Comparison of ENCODE assay signal across 22 cellular contexts in the genomic region with DNA sequence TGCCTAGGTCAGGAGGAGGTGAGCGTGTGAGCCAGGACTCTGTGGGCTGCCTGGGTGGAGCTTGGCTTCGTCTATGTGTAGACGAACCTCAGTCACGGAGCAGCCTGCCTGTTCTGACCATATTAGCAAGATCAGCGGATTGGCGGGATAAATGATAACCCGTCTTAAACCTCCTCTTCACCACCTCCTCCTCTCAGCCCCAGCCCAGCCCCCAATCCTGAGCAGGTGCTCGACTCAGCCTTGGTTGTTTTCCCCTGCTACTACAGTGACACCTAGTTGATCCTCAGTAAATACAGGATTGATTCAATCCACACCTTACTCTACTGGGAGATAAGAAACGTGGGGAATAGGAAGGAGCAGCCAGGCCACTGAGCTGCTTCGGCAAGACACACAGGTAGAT.
"Had no signal": no experiment of that assay in that cellular context is flagged by ENCODE, and none has a peak within 500 bp of the region (broad histone marks: within the 10 kb centered on the region; RNA-seq: fewer than 3 reads in every experiment).

No MANE protein-coding gene starts in this region.

- H3K27me3 ChIP-seq: brain microvascular endothelial cell, foreskin keratinocyte, hepatocyte, transverse colon, uterus had no signal

- H3K36me3 Mint-ChIP-seq: activated CD4-positive, alpha-beta memory T cell treated with anti-CD3 and anti-CD28 coated beads for 36 hours; mesothelial cell of epicardium had no signal

- H3K4me3 ChIP-seq: dorsolateral prefrontal cortex, hepatocyte, lung, smooth muscle cell, suprapubic skin, transverse colon, uterus had no signal

- H3K4me1 Mint-ChIP-seq: activated T-helper 17 cell treated with anti-CD3 and anti-CD28 coated beads, Interleukin-2, amount 50 U/mL, for 72 hours; stimulated activated naive CD8-positive, alpha-beta T cell treated with anti-CD3 and anti-CD28 coated beads, Interleukin-15, amount 100 ng/mL, for 72 hours had no signal

- H3K4me1 ChIP-seq: foreskin keratinocyte, suprapubic skin, transverse colon, uterus had no signal

- H3K27ac Mint-ChIP-seq: activated CD4-positive, alpha-beta memory T cell treated with anti-CD3 and anti-CD28 coated beads for 36 hours; activated T-helper 17 cell treated with anti-CD3 and anti-CD28 coated beads, Interleukin-2, amount 50 U/mL, for 72 hours; mesothelial cell of epicardium; nephron; stimulated activated naive CD8-positive, alpha-beta T cell treated with anti-CD3 and anti-CD28 coated beads, Interleukin-15, amount 100 ng/mL, for 72 hours had no signal

- H3K4me3 Mint-ChIP-seq: activated CD4-positive, alpha-beta memory T cell treated with anti-CD3 and anti-CD28 coated beads for 36 hours; activated T-helper 17 cell treated with anti-CD3 and anti-CD28 coated beads, Interleukin-2, amount 50 U/mL, for 72 hours; mesothelial cell of epicardium; nephron; stimulated activated naive CD8-positive, alpha-beta T cell treated with anti-CD3 and anti-CD28 coated beads, Interleukin-15, amount 100 ng/mL, for 72 hours had no signal

- H3K27ac ChIP-seq: brain microvascular endothelial cell, dorsolateral prefrontal cortex, foreskin keratinocyte, hepatocyte, suprapubic skin, transverse colon, uterus, VCaP had no signal

- H3K9me3 Mint-ChIP-seq: activated CD4-positive, alpha-beta memory T cell treated with anti-CD3 and anti-CD28 coated beads for 36 hours; nephron; stimulated activated naive CD8-positive, alpha-beta T cell treated with anti-CD3 and anti-CD28 coated beads, Interleukin-15, amount 100 ng/mL, for 72 hours had no signal

- H3K27me3 Mint-ChIP-seq: activated CD4-positive, alpha-beta memory T cell treated with anti-CD3 and anti-CD28 coated beads for 36 hours; stimulated activated naive CD8-positive, alpha-beta T cell treated with anti-CD3 and anti-CD28 coated beads, Interleukin-15, amount 100 ng/mL, for 72 hours had no signal

- ATAC-seq: activated T-helper 17 cell treated with anti-CD3 and anti-CD28 coated beads, Interleukin-2, amount 50 U/mL, for 72 hours; foreskin keratinocyte; left lobe of liver; sciatic nerve; stimulated activated naive CD8-positive, alpha-beta T cell treated with anti-CD3 and anti-CD28 coated beads, Interleukin-15, amount 100 ng/mL, for 72 hours had no signal

- H3K36me3 ChIP-seq: brain microvascular endothelial cell, suprapubic skin, transverse colon, uterus had no signal

- DNase-seq: activated CD4-positive, alpha-beta memory T cell treated with anti-CD3 and anti-CD28 coated beads for 36 hours; activated naive CD4-positive, alpha-beta T cell treated with Interleukin-2 at 50 U/mL for 16 hours; anterior cingulate cortex; brain microvascular endothelial cell; central memory CD4-positive, alpha-beta T cell; dorsolateral prefrontal cortex; foreskin keratinocyte; nucleus accumbens; stimulated activated CD4-positive, alpha-beta T cell treated with anti-CD3 and anti-CD28 coated beads, Interleukin-4, amount 100 ng/mL, for 1 hour; stimulated activated naive CD8-positive, alpha-beta T cell treated with anti-CD3 and anti-CD28 coated beads, Interleukin-15, amount 100 ng/mL, for 72 hours; transverse colon; uterus had no signal

- H3K9me3 ChIP-seq: suprapubic skin, transverse colon, uterus had no signal
